23 cellular contexts compared by ENCODE assay signal in genomic region chr9:100206899-100207298, GRCh38.
DNase-seq lines count a peak whose midpoint lies in the region; FAIRE-seq and TF ChIP-seq lines count a peak whose summit lies in the region.
"Had no signal": no experiment of that assay in that cellular context is flagged by ENCODE, and none has a peak within 500 bp of the region (broad histone marks: within the 10 kb centered on the region; RNA-seq: fewer than 3 reads in every experiment).

No MANE protein-coding gene starts in this region.

- peaks cover 1% of the 10 kb centered on the region for H3K36me3 Mint-ChIP-seq in osteocyte (ENCODE audit: unreplicated experiment)

- no peak for TF ChIP-seq POLR2A in erythroblast (IDR thresholded peaks at IDR 0.05; ENCODE audit: low read length)

- no peaks in the 10 kb centered on the region for H3K9me3 Mint-ChIP-seq in osteocyte (ENCODE audit: unreplicated experiment)
- H3K9me3 Mint-ChIP-seq: activated CD4-positive, alpha-beta T cell treated with anti-CD3 and anti-CD28 coated beads, Interleukin-2, amount 10 ng/mL, durations not matched to agents 7 days and 5 days; CD8-positive, alpha-beta memory T cell; GM23338; stimulated activated naive CD8-positive, alpha-beta T cell treated with anti-CD3 and anti-CD28 coated beads, Interleukin-15, amount 100 ng/mL, for 72 hours had no signal

- peak; percentile 19 for DNase-seq in EL
- DNase-seq in RKO (ENCODE audit: low spot score), result peak; percentile 38
- DNase-seq in epithelial cell of esophagus (ENCODE audit: low read depth), result peak; percentile 52
- no peak for DNase-seq in osteocyte (ENCODE audit: extremely low spot score, unreplicated experiment)
- DNase-seq in DMS 273 (lab: John Stamatoyannopoulos, UW; ENCODE audit: unreplicated experiment), result no peak
- DNase-seq in erythroblast (lab: John Stamatoyannopoulos, UW), result no peak
- no peak for DNase-seq in NCI-H2107 (lab: John Stamatoyannopoulos, UW)
- DNase-seq: activated CD4-positive, alpha-beta T cell treated with anti-CD3 and anti-CD28 coated beads, Interleukin-2, amount 10 ng/mL, durations not matched to agents 7 days and 5 days; activated CD8-positive, alpha-beta memory T cell treated with anti-CD3 and anti-CD28 coated beads, Interleukin-2, amount 50 U/mL, for 48 hours; activated effector memory CD4-positive, alpha-beta T cell treated with Interleukin-2 at 50 U/mL for 16 hours; CD8-positive, alpha-beta memory T cell; dorsolateral prefrontal cortex; lower lobe of right lung; NCI-H1105 treated with DMSO at 0.1 percent for 48 hours; NCI-H524 treated with DMSO at 0.1 percent for 48 hours; SIG-M5; spleen; stimulated activated CD4-positive, alpha-beta T cell treated with anti-CD3 and anti-CD28 coated beads, Interleukin-4, amount 100 ng/mL, for 24 hours; stimulated activated naive CD8-positive, alpha-beta T cell treated with anti-CD3 and anti-CD28 coated beads, Interleukin-15, amount 100 ng/mL, for 72 hours; transverse colon had no signal

- no peaks in the 10 kb centered on the region for H3K4me1 Mint-ChIP-seq in osteocyte (ENCODE audit: unreplicated experiment)

- H3K4me3 ChIP-seq in epithelial cell of esophagus (ENCODE audit: low read length), result no peak overlapping the region
- H3K4me3 ChIP-seq: cardiac muscle cell, dorsolateral prefrontal cortex, GM23338, lower lobe of right lung, spleen, transverse colon had no signal

- H3K27ac Mint-ChIP-seq in osteocyte (ENCODE audit: unreplicated experiment), result no peak overlapping the region
- H3K27ac Mint-ChIP-seq: activated CD4-positive, alpha-beta T cell treated with anti-CD3 and anti-CD28 coated beads, Interleukin-2, amount 10 ng/mL, durations not matched to agents 7 days and 5 days; GM23338 had no signal

- H3K27me3 Mint-ChIP-seq in osteocyte (ENCODE audit: unreplicated experiment), result no peaks in the 10 kb centered on the region
- H3K27me3 Mint-ChIP-seq: activated CD4-positive, alpha-beta T cell treated with anti-CD3 and anti-CD28 coated beads, Interleukin-2, amount 10 ng/mL, durations not matched to agents 7 days and 5 days; CD8-positive, alpha-beta memory T cell; stimulated activated naive CD8-positive, alpha-beta T cell treated with anti-CD3 and anti-CD28 coated beads, Interleukin-15, amount 100 ng/mL, for 72 hours had no signal

- H3K4me3 Mint-ChIP-seq in osteocyte (ENCODE audit: unreplicated experiment), result no peak overlapping the region
- H3K4me3 Mint-ChIP-seq: activated CD4-positive, alpha-beta T cell treated with anti-CD3 and anti-CD28 coated beads, Interleukin-2, amount 10 ng/mL, durations not matched to agents 7 days and 5 days; CD8-positive, alpha-beta memory T cell; GM23338; stimulated activated naive CD8-positive, alpha-beta T cell treated with anti-CD3 and anti-CD28 coated beads, Interleukin-15, amount 100 ng/mL, for 72 hours had no signal

- TF ChIP-seq CTCF in epithelial cell of esophagus (IDR thresholded peaks at IDR 0.05; ENCODE audit: insufficient read depth, low read depth, low read length, missing control alignments) (no peak), osteocyte (IDR thresholded peaks at IDR 0.05) (no peak)

- FAIRE-seq in islet of Langerhans (lab: Jason Lieb, UNC), result peak; percentile 94

Comparison
In these comparisons a context has a peak if more than half of its experiments do, and no peak if none do; other contexts are left out.
1. DNase-seq: peak in EL (single experiment), RKO (single experiment) and epithelial cell of esophagus (single experiment); none in osteocyte (single experiment), DMS 273 (single experiment), erythroblast (0 of 2) and NCI-H2107 (single experiment).